9 cellular contexts compared by ENCODE assay signal in genomic region chr1:206580438-206581113, GRCh38. TPM values are rescaled to one million over a fixed set of nuclear protein-coding genes. Genes with fewer than 3 reads are reported as not detected.
DNase-seq lines count a peak whose midpoint lies in the region; ATAC-seq and TF ChIP-seq lines count a peak whose summit lies in the region.
"Had no signal": no experiment of that assay in that cellular context is flagged by ENCODE, and none has a peak within 500 bp of the region (broad histone marks: within the 10 kb centered on the region; RNA-seq: fewer than 3 reads in every experiment).

No MANE protein-coding gene starts in this region.

- POLR2A ChIA-PET in PC-3 (lab: Charles Lee; ENCODE audit: unreplicated experiment): no interaction called here

- CTCF ChIA-PET in PC-3 (lab: Charles Lee): no interaction called here

- peak overlapping the region; percentile 14 for H3K4me2 ChIP-seq in PC-3 (ENCODE audit: low read length)

- H3K27ac ChIP-seq in PC-3 (ENCODE audit: low read length): peak overlapping the region; percentile 40
- peak overlapping the region in 3 of 4 donors; percentile 12 to 46 (median 44) for H3K27ac ChIP-seq in gastroesophageal sphincter
- peak overlapping the region; percentile 70 for H3K27ac ChIP-seq in substantia nigra (ENCODE audit: low read depth, low read length, poor library complexity, severe bottlenecking)

- H3K9me3 ChIP-seq in PC-3 (ENCODE audit: low read length): no peaks in the 10 kb centered on the region
- no peaks in the 10 kb centered on the region for H3K9me3 ChIP-seq in gastroesophageal sphincter

- intact Hi-C loops in PC-3 (cut with micrococcal nuclease): no loop called here

- no peak overlapping the region for H2AFZ ChIP-seq in PC-3 (ENCODE audit: low read length)

- H3K4me3 ChIP-seq in PC-3 (ENCODE audit: low read length): no peak overlapping the region
- no peak overlapping the region for H3K4me3 ChIP-seq in gastroesophageal sphincter

- ATAC-seq in PC-3 (no peak), gastroesophageal sphincter (no peak), GM19328 (IDR thresholded peaks at IDR 0.05; ENCODE audit: unreplicated experiment) (no peak)

- no peak for TF ChIP-seq POLR2A in gastroesophageal sphincter (IDR thresholded peaks at IDR 0.05)

- no peaks in the 10 kb centered on the region for H3K27me3 ChIP-seq in PC-3 (ENCODE audit: low read length)
- no peaks in the 10 kb centered on the region for H3K27me3 ChIP-seq in gastroesophageal sphincter

- H3K9ac ChIP-seq in PC-3 (ENCODE audit: low read length): no peak overlapping the region

- no peaks in the 10 kb centered on the region for H3K9me2 ChIP-seq in PC-3 (replicated peaks; ENCODE audit: low read length)

- BruUV-seq in PC-3 (replicated peaks; lab: Mats Ljungman, UMichigan): no TSS peak

- TF ChIP-seq EP300 in gastroesophageal sphincter (IDR thresholded peaks at IDR 0.05): no peak

- TF ChIP-seq CTCF in PC-3 (conservative IDR thresholded peaks at IDR 0.05; ENCODE audit: low read depth, low read length): no peak
- TF ChIP-seq CTCF in gastroesophageal sphincter (IDR thresholded peaks at IDR 0.05): no peak

- DNase-seq in activated effector memory CD4-positive, alpha-beta T cell treated with anti-CD3 and anti-CD28 coated beads, Interleukin-2, amount 50 U/mL, for 16 hours: peak; percentile 69
- DNase-seq in activated effector memory CD4-positive, alpha-beta T cell treated with Interleukin-2 at 50 U/mL for 16 hours: no peak
- no peak for DNase-seq in PC-3
- DNase-seq in substantia nigra (lab: John Stamatoyannopoulos, UW): no peak
- DNase-seq in DMS114 treated with DMSO at 0.1 percent for 48 hours (lab: John Stamatoyannopoulos, UW; ENCODE audit: unreplicated experiment): no peak
- no peak for DNase-seq in SW 1271 (lab: John Stamatoyannopoulos, UW)
- DNase-seq: NCI-H2171 treated with DMSO at 0.1 percent for 48 hours had no signal

- 90 to 93% methylated on average over 2 to 3 of the region's 8 CpGs for WGBS in gastroesophageal sphincter (ENCODE audit: low coverage in 1 of 2), 2 donors

- H3F3A ChIP-seq in PC-3 (ENCODE audit: low read length, unreplicated experiment): peaks cover 3% of the 10 kb centered on the region

- H3K36me3 ChIP-seq in PC-3 (ENCODE audit: low read depth, low read length) (no peaks in the 10 kb centered on the region), gastroesophageal sphincter (peaks cover 0 to 22% of the 10 kb centered on the region in 2 donors)

- H3K4me1 ChIP-seq in PC-3 (ENCODE audit: insufficient read depth, low read length) (peaks cover 28% of the 10 kb centered on the region), gastroesophageal sphincter (peaks cover 0 to 18% (median 2%) of the 10 kb centered on the region in 3 donors)

- H3K79me2 ChIP-seq in PC-3 (ENCODE audit: low read length): no peaks in the 10 kb centered on the region

- H4K20me1 ChIP-seq in PC-3 (ENCODE audit: low read length): no peaks in the 10 kb centered on the region

RNA-seq across cellular contexts. Expression of gene EIF2D, which starts 31.7 kb away (rescaled TPM):
- total RNA-seq in PC-3 (2014; rRNA removed) (107 and 110 TPM in 2 replicates), gastroesophageal sphincter (10 to 100 TPM; 43.7 to 60.1 (median 52.6) TPM)

RNA-seq across cellular contexts. Expression of gene DYRK3, which starts 54.8 kb away (rescaled TPM):
- total RNA-seq in PC-3 (2014; rRNA removed): 12.1 and 14.1 TPM in 2 replicates
- 10 to 100 TPM in 1 of 4 donors, 1 to 10 TPM in 3; 5.0 to 14.9 (median 8.4) TPM for total RNA-seq in gastroesophageal sphincter
